ENCODE assay signal across 22 cellular contexts in the genomic region with DNA sequence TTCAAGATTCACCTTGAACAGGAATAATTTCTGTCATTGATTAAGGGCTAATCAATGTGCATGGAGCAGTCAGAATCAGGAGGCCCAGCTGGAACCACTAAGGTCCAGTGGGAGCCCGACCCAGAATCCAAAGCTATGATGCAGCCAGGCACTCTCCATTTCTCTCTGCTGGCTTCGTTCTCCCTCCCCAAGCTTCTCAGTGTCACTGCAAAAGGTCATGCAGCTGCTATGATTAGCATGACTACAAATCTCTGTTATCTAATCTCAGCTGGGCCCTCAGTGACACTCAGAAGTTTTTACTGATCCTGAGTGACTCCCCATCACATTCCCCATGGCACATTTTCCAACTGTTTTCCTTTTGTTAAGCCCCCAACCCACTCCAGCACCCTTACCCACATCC. TPM values are rescaled to one million over a fixed set of nuclear protein-coding genes. Genes with fewer than 3 reads are reported as not detected.
DNase-seq lines count a peak whose midpoint lies in the region; ATAC-seq, FAIRE-seq and TF ChIP-seq lines count a peak whose summit lies in the region.
"Had no signal": no experiment of that assay in that cellular context is flagged by ENCODE, and none has a peak within 500 bp of the region (broad histone marks: within the 10 kb centered on the region; RNA-seq: fewer than 3 reads in every experiment).

No MANE protein-coding gene starts in this region.

- H3K27me3 ChIP-seq in cardiac muscle cell (no peaks in the 10 kb centered on the region), left ventricle myocardium inferior (ENCODE audit: low read depth) (no peaks in the 10 kb centered on the region), psoas muscle (ENCODE audit: insufficient read depth in 3 of 3, low read length in 2 of 3) (no peaks in the 10 kb centered on the region)

- H3K36me3 ChIP-seq in cardiac muscle cell (no peaks in the 10 kb centered on the region), left ventricle myocardium inferior (no peaks in the 10 kb centered on the region), psoas muscle (ENCODE audit: insufficient read depth in 1 of 2, low read depth in 1 of 2) (no peaks in the 10 kb centered on the region)

- no peak overlapping the region for H3K4me3 ChIP-seq in cardiac muscle cell
- no peak overlapping the region for H3K4me3 ChIP-seq in left ventricle myocardium inferior
- H3K4me3 ChIP-seq in psoas muscle, result no peak overlapping the region
- H3K4me3 ChIP-seq: GM23338, K562 had no signal

- no peak for TF ChIP-seq CTCF in cardiac muscle cell (IDR thresholded peaks at IDR 0.05; ENCODE audit: low read depth, low read length)
- no peak for TF ChIP-seq CTCF in left ventricle myocardium inferior (IDR thresholded peaks at IDR 0.05; ENCODE audit: borderline replicate concordance)
- TF ChIP-seq CTCF in psoas muscle (IDR thresholded peaks at IDR 0.05), result no peak

- H3K4me1 ChIP-seq in cardiac muscle cell (ENCODE audit: low read depth) (peaks cover 19% of the 10 kb centered on the region), left ventricle myocardium inferior (peaks cover 22% of the 10 kb centered on the region), psoas muscle (peaks cover 14% of the 10 kb centered on the region)

- 12 to 27% (median 16%) methylated on average over 2 of the region's 2 CpGs for WGBS in psoas muscle, 3 donors

- TF ChIP-seq POLR2A in GM12891 (IDR thresholded peaks at IDR 0.05; ENCODE audit: low read depth, low read length), result no peak

- peak; percentile 55 for ATAC-seq in left ventricle myocardium superior
- ATAC-seq in psoas muscle, result peak in 3 of 4 donors; percentile 73 to 92 (median 78)
- ATAC-seq: GM23338, K562 had no signal

- H3K27ac ChIP-seq in cardiac muscle cell (peak overlapping the region; percentile 70), left ventricle myocardium inferior (replicated peaks) (no peak overlapping the region), psoas muscle (peak overlapping the region; percentile 25)

- intact Hi-C loops in left ventricle myocardium inferior (cut with micrococcal nuclease) (no loop called here), left ventricle myocardium superior (cut with micrococcal nuclease) (no loop called here), psoas muscle (cut with DNase I) (no loop called here)

- H3K9me3 ChIP-seq in cardiac muscle cell (ENCODE audit: low read depth) (no peaks in the 10 kb centered on the region), left ventricle myocardium inferior (replicated peaks) (no peaks in the 10 kb centered on the region), psoas muscle (no peaks in the 10 kb centered on the region)

- no peak for DNase-seq in cardiac muscle cell (ENCODE audit: low read depth in 1 of 2, low spot score in 1 of 2)
- no peak for DNase-seq in left ventricle myocardium inferior
- no peak for DNase-seq in left ventricle myocardium superior
- DNase-seq in psoas muscle, result no peak
- DNase-seq in nucleus accumbens (lab: John Stamatoyannopoulos, UW), result no peak
- DNase-seq in SW 1271 (lab: John Stamatoyannopoulos, UW), result no peak
- DNase-seq in GM12891 (ENCODE audit: insufficient read length, low spot score), result no peak
- DNase-seq: CD4-positive, alpha-beta T cell; DMS153; GDM1; HCEC 1CT; NCI-H187; NCI-H2107; NCI-H510A; NCI-H748 treated with DMSO at 0.1 percent for 48 hours; NK-92 treated with Interleukin-12 subunit alpha and Interleukin-12 subunit beta, amount 100 ng/mL, for 24 hours; SHP77 treated with DMSO at 0.1 percent for 48 hours had no signal

- FAIRE-seq in GM12891 (lab: Jason Lieb, UNC), result no peak
- FAIRE-seq: GM19239, K562, RCC 7860 had no signal

TF ChIP-seq in GM12891, 5 proteins besides CTCF, POLR2A, EP300 and RAD21:
- TF ChIP-seq TAF1 (IDR thresholded peaks at IDR 0.05; ENCODE audit: low read depth, low read length) (no peak), POU2F2 (IDR thresholded peaks at IDR 0.05; ENCODE audit: low read depth, low read length) (no peak), PAX5 (IDR thresholded peaks at IDR 0.05; ENCODE audit: insufficient read depth, low read length, severe bottlenecking) (no peak), SPI1 (IDR thresholded peaks at IDR 0.05; ENCODE audit: low read depth, low read length) (no peak), POLR2AphosphoS5 (IDR thresholded peaks at IDR 0.05; ENCODE audit: low read depth, low read length) (no peak)

RNA-seq across cellular contexts. Expression of a gene that starts 31.1 kb away (rescaled TPM):
- total RNA-seq in cardiac muscle cell (39.6 and 48.4 TPM in 2 replicates), left ventricle myocardium inferior (6.5 TPM), left ventricle myocardium superior (5.6 TPM), psoas muscle (10 to 100 TPM in 3 of 4 donors, 1 to 10 TPM in 1; 2.3 to 17.8 (median 15.7) TPM)
- polyA plus RNA-seq in cardiac muscle cell (96.8 and 107 TPM in 2 replicates), psoas muscle (1 to 10 TPM; 3.9 to 4.4 (median 4.0) TPM)
- polyA plus RNA-seq in GM12891 (2012; ENCODE audit: low read depth, missing spikeins), result not detected
- total RNA-seq: OCI-LY7 had no signal
